Comparison of ENCODE assay signal across 8 cellular contexts in genomic region chr16:87490799-87491521, GRCh38. TPM values are rescaled to one million over a fixed set of nuclear protein-coding genes. Genes with fewer than 3 reads are reported as not detected.
A peak's percentile ranks its signal among the peaks of the same experiment; 100 is the strongest.
DNase-seq lines count a peak whose midpoint lies in the region; ATAC-seq and TF ChIP-seq lines count a peak whose summit lies in the region.
"Not testable (repeated sequence)": the region's sequence is repeated elsewhere in the genome, so short reads cannot be mapped to it uniquely, and the experiment has no call there.

No MANE protein-coding gene starts in this region.

- not testable (repeated sequence) for H3K36me3 Mint-ChIP-seq in IgD-negative memory B cell; activated naive CD4-positive, alpha-beta T cell treated with anti-CD3 and anti-CD28 coated beads, Interleukin-2, amount 10 ng/mL, durations not matched to agents 7 days and 5 days; stimulated activated naive B cell treated with anti-CD40 and anti-IgM and Interleukin-4, amounts not matched to agents 10 μg/mL and 1 μg/mL and 100 μg/mL, for 72 hours

- POLR2A ChIA-PET in BJ (lab: Charles Lee): not testable (repeated sequence)

- intact Hi-C loops in left lung (cut with DNase I): not testable (repeated sequence)

- not testable (repeated sequence) for H3K9me3 ChIP-seq in endocrine pancreas (ENCODE audit: control insufficient read depth, low read length); left lung

- peak overlapping the region in 2 of 3 donors; percentile 20 to 91 for H3K27ac Mint-ChIP-seq in IgD-negative memory B cell
- H3K27ac Mint-ChIP-seq in activated naive CD4-positive, alpha-beta T cell treated with anti-CD3 and anti-CD28 coated beads, Interleukin-2, amount 10 ng/mL, durations not matched to agents 7 days and 5 days: peak overlapping the region; percentile 86
- H3K27ac Mint-ChIP-seq in stimulated activated naive B cell treated with anti-CD40 and anti-IgM and Interleukin-4, amounts not matched to agents 10 μg/mL and 1 μg/mL and 100 μg/mL, for 72 hours: peak overlapping the region; percentile 92

- H3K27me3 ChIP-seq in BJ (ENCODE audit: control insufficient read depth, insufficient read depth, low read length); endocrine pancreas (ENCODE audit: control insufficient read depth, insufficient read depth, low read length); left lung: not testable (repeated sequence)

- H3K4me3 Mint-ChIP-seq in IgD-negative memory B cell: peak overlapping the region; percentile 67 to 89 (median 79)
- peak overlapping the region; percentile 66 for H3K4me3 Mint-ChIP-seq in activated naive CD4-positive, alpha-beta T cell treated with anti-CD3 and anti-CD28 coated beads, Interleukin-2, amount 10 ng/mL, durations not matched to agents 7 days and 5 days
- peak overlapping the region; percentile 77 for H3K4me3 Mint-ChIP-seq in stimulated activated naive B cell treated with anti-CD40 and anti-IgM and Interleukin-4, amounts not matched to agents 10 μg/mL and 1 μg/mL and 100 μg/mL, for 72 hours

- peaks cover 27% of the 10 kb centered on the region for H3K27me3 Mint-ChIP-seq in IgD-negative memory B cell
- peaks cover 39% of the 10 kb centered on the region for H3K27me3 Mint-ChIP-seq in activated naive CD4-positive, alpha-beta T cell treated with anti-CD3 and anti-CD28 coated beads, Interleukin-2, amount 10 ng/mL, durations not matched to agents 7 days and 5 days
- peaks cover 56 to 62% of the 10 kb centered on the region in 2 donors for H3K27me3 Mint-ChIP-seq in stimulated activated naive B cell treated with anti-CD40 and anti-IgM and Interleukin-4, amounts not matched to agents 10 μg/mL and 1 μg/mL and 100 μg/mL, for 72 hours

- not testable (repeated sequence) for H3K9me3 Mint-ChIP-seq in IgD-negative memory B cell; activated naive CD4-positive, alpha-beta T cell treated with anti-CD3 and anti-CD28 coated beads, Interleukin-2, amount 10 ng/mL, durations not matched to agents 7 days and 5 days; stimulated activated naive B cell treated with anti-CD40 and anti-IgM and Interleukin-4, amounts not matched to agents 10 μg/mL and 1 μg/mL and 100 μg/mL, for 72 hours

- not testable (repeated sequence) for TF ChIP-seq CTCF in BJ (IDR thresholded peaks at IDR 0.05; ENCODE audit: insufficient read depth, low read depth, low read length); left lung (IDR thresholded peaks at IDR 0.05)

- H3K4me3 ChIP-seq in BJ (ENCODE audit: low read depth, low read length): peak overlapping the region; percentile 45
- peak overlapping the region; percentile 78 for H3K4me3 ChIP-seq in endocrine pancreas (ENCODE audit: control insufficient read depth, insufficient read depth, low read length)
- peak overlapping the region; percentile 33 to 48 for H3K4me3 ChIP-seq in left lung

- ATAC-seq in left lung: peak; percentile 24
- not testable (repeated sequence) for ATAC-seq in stimulated activated naive B cell treated with anti-CD40 and anti-IgM and Interleukin-4, amounts not matched to agents 10 μg/mL and 1 μg/mL and 100 μg/mL, for 72 hours (replicated peaks)

- H3K27ac ChIP-seq in left lung: peak overlapping the region; percentile 7 to 14

- peaks cover 8 to 27% (median 8%) of the 10 kb centered on the region in 3 donors for H3K4me1 Mint-ChIP-seq in IgD-negative memory B cell
- peaks cover 61% of the 10 kb centered on the region for H3K4me1 Mint-ChIP-seq in activated naive CD4-positive, alpha-beta T cell treated with anti-CD3 and anti-CD28 coated beads, Interleukin-2, amount 10 ng/mL, durations not matched to agents 7 days and 5 days
- H3K4me1 Mint-ChIP-seq in stimulated activated naive B cell treated with anti-CD40 and anti-IgM and Interleukin-4, amounts not matched to agents 10 μg/mL and 1 μg/mL and 100 μg/mL, for 72 hours: peaks cover 26 to 46% of the 10 kb centered on the region in 2 donors

- CTCF ChIA-PET in BJ (lab: Yijun Ruan, JAX): interaction anchor here (0.6 to 1.0 kb wide), 3 partner anchors 11 to 146 kb away, joined by 3 read pairs; no protein-coding TSS in a partner anchor
- CTCF ChIA-PET in activated naive CD4-positive, alpha-beta T cell treated with anti-CD3 and anti-CD28 coated beads, Interleukin-2, amount 10 ng/mL, durations not matched to agents 7 days and 5 days (lab: Charles Lee): not testable (repeated sequence)

- not testable (repeated sequence) for DNase-seq in BJ (ENCODE audit: low read depth); stimulated activated naive B cell treated with anti-CD40 and anti-IgM and Interleukin-4, amounts not matched to agents 10 μg/mL and 1 μg/mL and 100 μg/mL, for 72 hours
- DNase-seq in activated CD4-positive, CD25-positive, alpha-beta regulatory T cell treated with anti-CD3 and anti-CD28 coated beads, Interleukin-2, amount 50 U/mL, for 72 hours: peak; percentile 73
- DNase-seq in activated naive CD4-positive, alpha-beta T cell treated with anti-CD3 and anti-CD28 coated beads, Interleukin-2, amount 10 ng/mL, durations not matched to agents 7 days and 5 days: peak; percentile 63
- peak in 1 of 2 donors; percentile 81 for DNase-seq in left lung
- peak; percentile 55 for DNase-seq in retina

- H3K4me1 ChIP-seq in endocrine pancreas (ENCODE audit: control insufficient read depth, insufficient read depth, low read length): peaks cover 10% of the 10 kb centered on the region
- peaks cover 17 to 62% of the 10 kb centered on the region in 2 donors for H3K4me1 ChIP-seq in left lung

- not testable (repeated sequence) for H3K36me3 ChIP-seq in BJ (ENCODE audit: control insufficient read depth, insufficient read depth, low read length); endocrine pancreas (ENCODE audit: control insufficient read depth, insufficient read depth, low read length); left lung

- peak overlapping the region; percentile 34 for H3K9ac ChIP-seq in endocrine pancreas (ENCODE audit: control insufficient read depth, insufficient read depth, low read length)

RNA-seq across cellular contexts. Expression of gene ZCCHC14, which starts 1.9 kb away (rescaled TPM):
- polyA plus RNA-seq in BJ (2011; rRNA removed): 2.4 and 2.7 TPM in 2 replicates
- 5.4 and 6.6 TPM in 2 replicates for polyA minus RNA-seq in BJ (2011; rRNA and poly(A)+ RNA removed)
- 0.53 TPM for polyA plus RNA-seq in IgD-negative memory B cell
- 10 to 100 TPM; 23.4 to 24.1 TPM for total RNA-seq in left lung
